In genomic region chr3:17175187-17175839, GRCh38 we compare ENCODE assay signal across 16 cellular contexts.
DNase-seq lines count a peak whose midpoint lies in the region; ATAC-seq and TF ChIP-seq lines count a peak whose summit lies in the region.
"Had no signal": no experiment of that assay in that cellular context is flagged by ENCODE, and none has a peak within 500 bp of the region (broad histone marks: within the 10 kb centered on the region; RNA-seq: fewer than 3 reads in every experiment).

No MANE protein-coding gene starts in this region.

- H3K9me3 ChIP-seq in right atrium auricular region (no peaks in the 10 kb centered on the region), mammary epithelial cell (replicated peaks; ENCODE audit: insufficient read depth, low read length) (no peaks in the 10 kb centered on the region)
- H3K9me3 ChIP-seq in naive thymus-derived CD4-positive, alpha-beta T cell (ENCODE audit: control insufficient read depth in 2 of 3, low read length in 3 of 3) = no peaks in the 10 kb centered on the region
- H3K9me3 ChIP-seq: colonic mucosa, lower lobe of right lung had no signal

- BruUV-seq in mammary epithelial cell (replicated peaks; lab: Mats Ljungman, UMichigan) = no TSS peak

- CTCF ChIA-PET in mammary epithelial cell (lab: Charles Lee; ENCODE audit: low non-redundant PET) = no interaction called here
- CTCF ChIA-PET in naive thymus-derived CD4-positive, alpha-beta T cell (lab: Charles Lee) = interaction anchor here (1.7 kb wide), 1 partner anchor 8 kb away, joined by 3 read pairs; no protein-coding TSS in a partner anchor

- H2AFZ ChIP-seq in mammary epithelial cell (ENCODE audit: low read depth, low read length) = no peak overlapping the region

- in situ Hi-C loops in mammary epithelial cell (cut with MboI; ENCODE audit: low sequenced_read_pairs in 2 of 2) = no loop called here

- H3K27ac Mint-ChIP-seq in naive thymus-derived CD4-positive, alpha-beta T cell = no peak overlapping the region

- H3K4me1 ChIP-seq in right atrium auricular region (peaks cover 0 to 24% of the 10 kb centered on the region in 2 donors), mammary epithelial cell (ENCODE audit: insufficient read depth, low read length) (peaks cover 5% of the 10 kb centered on the region)
- H3K4me1 ChIP-seq in naive thymus-derived CD4-positive, alpha-beta T cell (ENCODE audit: control insufficient read depth in 2 of 2, insufficient read depth in 2 of 2, low read length in 2 of 2) = peaks cover 0 to 7% of the 10 kb centered on the region in 2 donors
- H3K4me1 ChIP-seq: colonic mucosa, lower lobe of right lung had no signal

- H3K9ac ChIP-seq in mammary epithelial cell (ENCODE audit: insufficient read depth, low read length) = no peak overlapping the region

- H3K27ac ChIP-seq in right atrium auricular region (peak overlapping the region in 1 of 2 donors; percentile 59), mammary epithelial cell (ENCODE audit: insufficient read depth, low read depth, low read length) (no peak overlapping the region)
- no peak overlapping the region for H3K27ac ChIP-seq in naive thymus-derived CD4-positive, alpha-beta T cell (ENCODE audit: low read depth, low read length)
- H3K27ac ChIP-seq: colonic mucosa, lower lobe of right lung had no signal

- H3K79me2 ChIP-seq in mammary epithelial cell (ENCODE audit: insufficient read depth, low read length) = no peaks in the 10 kb centered on the region

- H3K27me3 Mint-ChIP-seq in naive thymus-derived CD4-positive, alpha-beta T cell = peaks cover 0 to 3% (median 0%) of the 10 kb centered on the region in 5 donors

- POLR2A ChIA-PET in naive thymus-derived CD4-positive, alpha-beta T cell (lab: Charles Lee) = no interaction called here

- peak; percentile 56 for ATAC-seq in Right ventricle myocardium superior (ENCODE audit: poor library complexity)
- no peak for ATAC-seq in GM18519 (IDR thresholded peaks at IDR 0.05; ENCODE audit: low FRiP score, unreplicated experiment)
- ATAC-seq in naive thymus-derived CD4-positive, alpha-beta T cell = no peak
- ATAC-seq: K562, lower lobe of right lung had no signal

- peaks cover 0 to 17% (median 4%) of the 10 kb centered on the region in 7 donors for H3K4me1 Mint-ChIP-seq in naive thymus-derived CD4-positive, alpha-beta T cell

- H4K20me1 ChIP-seq in mammary epithelial cell (ENCODE audit: insufficient read depth, low read length) = no peaks in the 10 kb centered on the region

- WGBS in mammary epithelial cell (ENCODE audit: low coverage, missing lambda C conversion rate) = 98% methylated on average over 2 of the region's 2 CpGs

- dilution Hi-C loops in mammary epithelial cell (cut with HindIII; ENCODE audit: low sequenced_read_pairs) = no loop called here

- TF ChIP-seq CTCF in right atrium auricular region (IDR thresholded peaks at IDR 0.05) (no peak), mammary epithelial cell (conservative IDR thresholded peaks at IDR 0.05 in 1 of 2, IDR thresholded peaks at IDR 0.05 in 1 of 2; ENCODE audit: extremely low read depth in 1 of 2, insufficient read depth in 1 of 2, low read depth in 1 of 2, low read length in 2 of 2) (no peak)

- no peaks in the 10 kb centered on the region for H3K27me3 ChIP-seq in right atrium auricular region
- H3K27me3 ChIP-seq in mammary epithelial cell (ENCODE audit: insufficient read depth, low read length) = no peaks in the 10 kb centered on the region
- H3K27me3 ChIP-seq in naive thymus-derived CD4-positive, alpha-beta T cell (ENCODE audit: control insufficient read depth in 2 of 2, insufficient read depth in 2 of 2, low read length in 2 of 2) = no peaks in the 10 kb centered on the region
- H3K27me3 ChIP-seq: colonic mucosa had no signal

- no peak overlapping the region for H3K4me3 Mint-ChIP-seq in naive thymus-derived CD4-positive, alpha-beta T cell

- intact Hi-C loops in Right ventricle myocardium superior (cut with DNase I) (no loop called here), mammary epithelial cell (cut with micrococcal nuclease) (no loop called here)
- intact Hi-C loops in naive thymus-derived CD4-positive, alpha-beta T cell (cut with micrococcal nuclease) = no loop called here

- H3K36me3 Mint-ChIP-seq in naive thymus-derived CD4-positive, alpha-beta T cell = peaks cover under 1 to 24% (median 6%) of the 10 kb centered on the region in 5 donors

- H3K9me3 Mint-ChIP-seq in naive thymus-derived CD4-positive, alpha-beta T cell = no peaks in the 10 kb centered on the region

- H3K36me3 ChIP-seq in right atrium auricular region (no peaks in the 10 kb centered on the region), mammary epithelial cell (ENCODE audit: insufficient read depth, low read length) (no peaks in the 10 kb centered on the region)
- no peaks in the 10 kb centered on the region for H3K36me3 ChIP-seq in naive thymus-derived CD4-positive, alpha-beta T cell (ENCODE audit: control insufficient read depth in 2 of 3, insufficient read depth in 3 of 3, low read length in 3 of 3)
- H3K36me3 ChIP-seq: colonic mucosa, lower lobe of right lung had no signal

- H3K4me3 ChIP-seq in right atrium auricular region = no peak overlapping the region
- no peak overlapping the region for H3K4me3 ChIP-seq in mammary epithelial cell (replicated peaks in 1 of 3; ENCODE audit: insufficient read depth in 1 of 3, low read depth in 2 of 3, low read length in 3 of 3)
- H3K4me3 ChIP-seq in naive thymus-derived CD4-positive, alpha-beta T cell (ENCODE audit: low read length) = no peak overlapping the region
- H3K4me3 ChIP-seq: colonic mucosa, K562, lower lobe of right lung had no signal

- DNase-seq in Right ventricle myocardium superior (no peak), right atrium auricular region (ENCODE audit: low spot score) (no peak), mammary epithelial cell (peak; percentile 5), hepatic stellate cell (ENCODE audit: low spot score) (peak; percentile 66), SW480 (ENCODE audit: low spot score) (no peak), NCI-H2171 treated with DMSO at 0.1 percent for 48 hours (lab: John Stamatoyannopoulos, UW) (no peak)
- no peak for DNase-seq in naive thymus-derived CD4-positive, alpha-beta T cell
- DNase-seq: activated CD4-positive, alpha-beta T cell treated with anti-CD3 and anti-CD28 coated beads, Interleukin-2, amount 50 U/mL, for 1 hour; activated effector memory CD4-positive, alpha-beta T cell treated with Interleukin-2 at 50 U/mL for 16 hours; colonic mucosa; glutamatergic neuron; lower lobe of right lung; NCI-H2029; posterior cingulate gyrus had no signal

- peak overlapping the region; percentile 7 for H3K4me2 ChIP-seq in mammary epithelial cell (ENCODE audit: insufficient read depth, low read depth, low read length)

Comparison
In these comparisons a context has a peak if more than half of its experiments do, and no peak if none do; other contexts are left out.
1. DNase-seq: peak in mammary epithelial cell (single experiment) and hepatic stellate cell (single experiment); none in Right ventricle myocardium superior (single experiment), right atrium auricular region (single experiment), naive thymus-derived CD4-positive, alpha-beta T cell (0 of 9), SW480 (single experiment) and NCI-H2171 treated with DMSO at 0.1 percent for 48 hours (single experiment).